ENCODE assay signal across 1 cellular context in genomic region chr9:108543251-108543768, GRCh38.
TF ChIP-seq lines count a peak whose summit lies in the region.

No MANE protein-coding gene starts in this region.

TF ChIP-seq in HEK293, 187 proteins besides CTCF, POLR2A, EP300 and RAD21 (continued from another document and continues in another):
- TF ChIP-seq GFI1B (tag by site-specific recombination; IDR thresholded peaks at IDR 0.05) (no peak), ZNF335 (tag by site-specific recombination; conservative IDR thresholded peaks at IDR 0.05) (peak; percentile 28; the same call in 1 of the 2 replicates), ZIC2 (tag by site-specific recombination; IDR thresholded peaks at IDR 0.05) (peak; percentile 76), SCRT2 (tag by site-specific recombination; IDR thresholded peaks at IDR 0.05) (no peak), SP3 (tag by site-specific recombination; IDR thresholded peaks at IDR 0.05) (peak; percentile 40; the same call in 1 of the 2 replicates), ZBTB20 (tag by site-specific recombination; IDR thresholded peaks at IDR 0.05) (no peak), ZSCAN4 (tag by site-specific recombination; IDR thresholded peaks at IDR 0.05) (no peak), ZNF174 (tag by site-specific recombination; IDR thresholded peaks at IDR 0.05) (no peak), ZNF121 (tag by site-specific recombination; IDR thresholded peaks at IDR 0.05) (no peak), TCF7L2 (IDR thresholded peaks at IDR 0.05; ENCODE audit: borderline replicate concordance, low read depth, low read length) (no peak), KLF16 (tag by site-specific recombination; IDR thresholded peaks at IDR 0.05) (no peak), ZNF354C (tag by site-specific recombination; IDR thresholded peaks at IDR 0.05; ENCODE audit: borderline replicate concordance, low read depth) (no peak), ZXDB (tag by site-specific recombination; IDR thresholded peaks at IDR 0.05) (no peak), ZNF132 (tag by site-specific recombination; IDR thresholded peaks at IDR 0.05; ENCODE audit: borderline replicate concordance) (no peak), ZNF768 (tag by site-specific recombination; IDR thresholded peaks at IDR 0.05) (no peak), KLF8 (tag by site-specific recombination; IDR thresholded peaks at IDR 0.05) (no peak), SCRT1 (tag by site-specific recombination; IDR thresholded peaks at IDR 0.05; ENCODE audit: borderline replicate concordance) (no peak), ZNF138 (tag by site-specific recombination; IDR thresholded peaks at IDR 0.05; ENCODE audit: borderline replicate concordance) (no peak), ZNF26 (tag by site-specific recombination; IDR thresholded peaks at IDR 0.05) (no peak), ZNF473 (tag by site-specific recombination; IDR thresholded peaks at IDR 0.05) (no peak), ZNF837 (tag by site-specific recombination; IDR thresholded peaks at IDR 0.05) (no peak), ZNF274 (IDR thresholded peaks at IDR 0.05; ENCODE audit: low read length) (no peak), ZNF274 (tag by site-specific recombination; IDR thresholded peaks at IDR 0.05; ENCODE audit: borderline replicate concordance) (no peak), HOXC10 (CRISPR knock-in tag; IDR thresholded peaks at IDR 0.05) (no peak), ZNF18 (tag by site-specific recombination; IDR thresholded peaks at IDR 0.05) (no peak), KLF1 (tag by site-specific recombination; IDR thresholded peaks at IDR 0.05) (peak; percentile 59), ZNF658 (tag by site-specific recombination; IDR thresholded peaks at IDR 0.05) (no peak), ZNF645 (tag by site-specific recombination; IDR thresholded peaks at IDR 0.05) (no peak), KLF9 (tag by site-specific recombination; IDR thresholded peaks at IDR 0.05; ENCODE audit: low read depth) (0 out of 2 replicates have a peak, but pooled peaks have one; percentile 35), ZNF140 (tag by site-specific recombination; IDR thresholded peaks at IDR 0.05) (no peak), ZNF776 (tag by site-specific recombination; IDR thresholded peaks at IDR 0.05; ENCODE audit: borderline replicate concordance) (no peak), ZNF423 (tag by site-specific recombination; IDR thresholded peaks at IDR 0.05) (no peak), ZEB2 (tag by site-specific recombination; IDR thresholded peaks at IDR 0.05) (0 out of 2 replicates have a peak, but pooled peaks have one; percentile 43), ZNF280D (tag by site-specific recombination; IDR thresholded peaks at IDR 0.05) (no peak), ZBTB11 (tag by site-specific recombination; conservative IDR thresholded peaks at IDR 0.05; ENCODE audit: low read depth) (no peak), RBAK (tag by site-specific recombination; IDR thresholded peaks at IDR 0.05) (no peak), OVOL3 (tag by site-specific recombination; IDR thresholded peaks at IDR 0.05) (no peak), SP7 (tag by site-specific recombination; IDR thresholded peaks at IDR 0.05) (peak; percentile 98), ZNF560 (tag by site-specific recombination; IDR thresholded peaks at IDR 0.05; ENCODE audit: borderline replicate concordance) (no peak)
- TF ChIP-seq, protein P1, sequence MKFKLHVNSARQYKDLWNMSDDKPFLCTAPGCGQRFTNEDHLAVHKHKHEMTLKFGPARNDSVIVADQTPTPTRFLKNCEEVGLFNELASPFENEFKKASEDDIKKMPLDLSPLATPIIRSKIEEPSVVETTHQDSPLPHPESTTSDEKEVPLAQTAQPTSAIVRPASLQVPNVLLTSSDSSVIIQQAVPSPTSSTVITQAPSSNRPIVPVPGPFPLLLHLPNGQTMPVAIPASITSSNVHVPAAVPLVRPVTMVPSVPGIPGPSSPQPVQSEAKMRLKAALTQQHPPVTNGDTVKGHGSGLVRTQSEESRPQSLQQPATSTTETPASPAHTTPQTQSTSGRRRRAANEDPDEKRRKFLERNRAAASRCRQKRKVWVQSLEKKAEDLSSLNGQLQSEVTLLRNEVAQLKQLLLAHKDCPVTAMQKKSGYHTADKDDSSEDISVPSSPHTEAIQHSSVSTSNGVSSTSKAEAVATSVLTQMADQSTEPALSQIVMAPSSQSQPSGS (tag by site-specific recombination; IDR thresholded peaks at IDR 0.05; ENCODE audit: low read depth): no peak
- TF ChIP-seq, protein P2, sequence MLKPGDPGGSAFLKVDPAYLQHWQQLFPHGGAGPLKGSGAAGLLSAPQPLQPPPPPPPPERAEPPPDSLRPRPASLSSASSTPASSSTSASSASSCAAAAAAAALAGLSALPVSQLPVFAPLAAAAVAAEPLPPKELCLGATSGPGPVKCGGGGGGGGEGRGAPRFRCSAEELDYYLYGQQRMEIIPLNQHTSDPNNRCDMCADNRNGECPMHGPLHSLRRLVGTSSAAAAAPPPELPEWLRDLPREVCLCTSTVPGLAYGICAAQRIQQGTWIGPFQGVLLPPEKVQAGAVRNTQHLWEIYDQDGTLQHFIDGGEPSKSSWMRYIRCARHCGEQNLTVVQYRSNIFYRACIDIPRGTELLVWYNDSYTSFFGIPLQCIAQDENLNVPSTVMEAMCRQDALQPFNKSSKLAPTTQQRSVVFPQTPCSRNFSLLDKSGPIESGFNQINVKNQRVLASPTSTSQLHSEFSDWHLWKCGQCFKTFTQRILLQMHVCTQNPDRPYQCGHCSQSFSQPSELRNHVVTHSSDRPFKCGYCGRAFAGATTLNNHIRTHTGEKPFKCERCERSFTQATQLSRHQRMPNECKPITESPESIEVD (tag by site-specific recombination; IDR thresholded peaks at IDR 0.05): no peak
- TF ChIP-seq, protein P3, sequence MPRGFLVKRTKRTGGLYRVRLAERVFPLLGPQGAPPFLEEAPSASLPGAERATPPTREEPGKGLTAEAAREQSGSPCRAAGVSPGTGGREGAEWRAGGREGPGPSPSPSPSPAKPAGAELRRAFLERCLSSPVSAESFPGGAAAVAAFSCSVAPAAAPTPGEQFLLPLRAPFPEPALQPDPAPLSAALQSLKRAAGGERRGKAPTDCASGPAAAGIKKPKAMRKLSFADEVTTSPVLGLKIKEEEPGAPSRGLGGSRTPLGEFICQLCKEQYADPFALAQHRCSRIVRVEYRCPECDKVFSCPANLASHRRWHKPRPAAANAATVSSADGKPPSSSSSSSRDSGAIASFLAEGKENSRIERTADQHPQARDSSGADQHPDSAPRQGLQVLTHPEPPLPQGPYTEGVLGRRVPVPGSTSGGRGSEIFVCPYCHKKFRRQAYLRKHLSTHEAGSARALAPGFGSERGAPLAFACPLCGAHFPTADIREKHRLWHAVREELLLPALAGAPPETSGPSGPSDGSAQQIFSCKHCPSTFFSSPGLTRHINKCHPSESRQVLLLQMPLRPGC (tag by site-specific recombination; IDR thresholded peaks at IDR 0.05): 0 out of 2 replicates have a peak, but pooled peaks have one; percentile 36
- TF ChIP-seq, protein P4, sequence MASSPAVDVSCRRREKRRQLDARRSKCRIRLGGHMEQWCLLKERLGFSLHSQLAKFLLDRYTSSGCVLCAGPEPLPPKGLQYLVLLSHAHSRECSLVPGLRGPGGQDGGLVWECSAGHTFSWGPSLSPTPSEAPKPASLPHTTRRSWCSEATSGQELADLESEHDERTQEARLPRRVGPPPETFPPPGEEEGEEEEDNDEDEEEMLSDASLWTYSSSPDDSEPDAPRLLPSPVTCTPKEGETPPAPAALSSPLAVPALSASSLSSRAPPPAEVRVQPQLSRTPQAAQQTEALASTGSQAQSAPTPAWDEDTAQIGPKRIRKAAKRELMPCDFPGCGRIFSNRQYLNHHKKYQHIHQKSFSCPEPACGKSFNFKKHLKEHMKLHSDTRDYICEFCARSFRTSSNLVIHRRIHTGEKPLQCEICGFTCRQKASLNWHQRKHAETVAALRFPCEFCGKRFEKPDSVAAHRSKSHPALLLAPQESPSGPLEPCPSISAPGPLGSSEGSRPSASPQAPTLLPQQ (tag by site-specific recombination; IDR thresholded peaks at IDR 0.05): no peak
